ENCODE assay signal across 19 cellular contexts in genomic region chr10:79058899-79059771, GRCh38. TPM values are rescaled to one million over a fixed set of nuclear protein-coding genes. Genes with fewer than 3 reads are reported as not detected.
A peak's percentile ranks its signal among the peaks of the same experiment; 100 is the strongest.
DNase-seq lines count a peak whose midpoint lies in the region; ATAC-seq, FAIRE-seq and TF ChIP-seq lines count a peak whose summit lies in the region.
"Had no signal": no experiment of that assay in that cellular context is flagged by ENCODE, and none has a peak within 500 bp of the region (broad histone marks: within the 10 kb centered on the region; RNA-seq: fewer than 3 reads in every experiment).

No MANE protein-coding gene starts in this region.

- peak; percentile 37; the same call in 1 of the 2 replicates for TF ChIP-seq RAD21 in HepG2 (CRISPR knock-in tag; IDR thresholded peaks at IDR 0.05)

- peak; percentile 87 for ATAC-seq in HepG2
- no peak for ATAC-seq in GM21515 (IDR thresholded peaks at IDR 0.05; ENCODE audit: unreplicated experiment)
- no peak for ATAC-seq in GM18867 (IDR thresholded peaks at IDR 0.05; ENCODE audit: unreplicated experiment)
- ATAC-seq: activated CD4-positive, alpha-beta T cell treated with anti-CD3 and anti-CD28 coated beads for 36 hours had no signal

- BruUV-seq in HepG2 (replicated peaks; lab: Mats Ljungman, UMichigan), result no TSS peak

- H3K4me1 ChIP-seq in HepG2 (ENCODE audit: insufficient read depth, low read length), result peaks cover 99% of the 10 kb centered on the region
- peaks cover 48 to 91% (median 69%) of the 10 kb centered on the region in 4 donors for H3K4me1 ChIP-seq in stomach
- H3K4me1 ChIP-seq in vagina, result no peaks in the 10 kb centered on the region
- H3K4me1 ChIP-seq: adrenal gland, parathyroid adenoma, testis had no signal

- no peak overlapping the region for H3K4me3 Mint-ChIP-seq in chondrocyte (ENCODE audit: unreplicated experiment)
- H3K4me3 Mint-ChIP-seq: activated CD4-positive, alpha-beta T cell treated with anti-CD3 and anti-CD28 coated beads for 36 hours; mesothelial cell of epicardium had no signal

- peaks cover 10% of the 10 kb centered on the region for H3K27me3 Mint-ChIP-seq in chondrocyte (ENCODE audit: low read depth)
- H3K27me3 Mint-ChIP-seq: activated CD4-positive, alpha-beta T cell treated with anti-CD3 and anti-CD28 coated beads for 36 hours had no signal

- H2AFZ ChIP-seq in HepG2 (ENCODE audit: low read length), result no peak overlapping the region
- H2AFZ ChIP-seq: parathyroid adenoma had no signal

- DNase-seq in OCI-M1 (lab: John Stamatoyannopoulos, UW) (peak; percentile 18), chondrocyte (ENCODE audit: low spot score) (peak; percentile 38), HepG2 (ENCODE audit: low spot score) (peak; percentile 96), stomach (peak; percentile 87), vagina (ENCODE audit: extremely low spot score in 2 of 2) (no peak), ACHN (no peak)
- DNase-seq: activated CD4-positive, alpha-beta T cell treated with anti-CD3 and anti-CD28 coated beads for 36 hours; CD4-positive, CD25-positive, alpha-beta regulatory T cell; Kasumi-1; NCI-H1694; NCI-H524; stimulated activated CD4-positive, alpha-beta T cell treated with anti-CD3 and anti-CD28 coated beads, Interleukin-15, amount 100 ng/mL, for 24 hours; T-helper 2 cell; testis had no signal

- TF ChIP-seq CTCF in chondrocyte (IDR thresholded peaks at IDR 0.05) (no peak), HepG2 (CRISPR knock-in tag; IDR thresholded peaks at IDR 0.05) (no peak), stomach (IDR thresholded peaks at IDR 0.05) (no peak), vagina (IDR thresholded peaks at IDR 0.05) (no peak)

- TF ChIP-seq EP300 in HepG2 (IDR thresholded peaks at IDR 0.05; ENCODE audit: low read depth in 2 of 2, low read length in 2 of 2) (peak; percentile 97 to 99), HepG2 (CRISPR knock-in tag; IDR thresholded peaks at IDR 0.05; ENCODE audit: borderline replicate concordance) (peak; percentile 99), stomach (IDR thresholded peaks at IDR 0.05) (no peak)

- H3K27ac ChIP-seq in HepG2 (ENCODE audit: extremely low read length, insufficient read depth, low read length), result peak overlapping the region; percentile 91
- peak overlapping the region; percentile 85 to 92 (median 86) for H3K27ac ChIP-seq in stomach
- H3K27ac ChIP-seq in vagina, result no peak overlapping the region
- H3K27ac ChIP-seq: adrenal gland, parathyroid adenoma, testis had no signal

- in situ Hi-C loops in HepG2 (cut with HindIII; ENCODE audit: extremely low pct_ligation_motif_present, low pct_unique_long_range_greater_than_20kb) (no loop called here), ACHN (cut with HindIII; ENCODE audit: low pct_ligation_motif_present, low pct_unique_long_range_greater_than_20kb, low sequenced_read_pairs) (no loop called here)

- peak overlapping the region; percentile 69 for H3K4me2 ChIP-seq in HepG2 (ENCODE audit: low read depth, low read length)

- no peak overlapping the region for H3K27ac Mint-ChIP-seq in chondrocyte (ENCODE audit: unreplicated experiment)
- H3K27ac Mint-ChIP-seq: activated CD4-positive, alpha-beta T cell treated with anti-CD3 and anti-CD28 coated beads for 36 hours; mesothelial cell of epicardium had no signal

- H3K4me3 ChIP-seq in HepG2 (replicated peaks in 1 of 3; ENCODE audit: insufficient read depth in 1 of 3, low read depth in 2 of 3, low read length in 3 of 3) (peak overlapping the region; percentile 8 to 58 (median 27)), stomach (no peak overlapping the region), vagina (no peak overlapping the region)
- H3K4me3 ChIP-seq: adrenal gland, testis had no signal

- H3K9me3 Mint-ChIP-seq in chondrocyte (ENCODE audit: low read depth), result no peaks in the 10 kb centered on the region
- H3K9me3 Mint-ChIP-seq: CD4-positive, CD25-positive, alpha-beta regulatory T cell; mesothelial cell of epicardium had no signal

- no peaks in the 10 kb centered on the region for H4K20me1 ChIP-seq in HepG2 (ENCODE audit: insufficient read depth, low read length)

- no peaks in the 10 kb centered on the region for H3K79me2 ChIP-seq in HepG2 (ENCODE audit: insufficient read depth, low read length)
- H3K79me2 ChIP-seq: parathyroid adenoma had no signal

- peak overlapping the region; percentile 64 for H3K9ac ChIP-seq in HepG2 (ENCODE audit: insufficient read depth, low read depth, low read length)
- H3K9ac ChIP-seq: parathyroid adenoma had no signal

- no peak for TF ChIP-seq POLR2A in HepG2 (IDR thresholded peaks at IDR 0.05; ENCODE audit: insufficient read depth in 1 of 2, low read depth in 2 of 2, low read length in 2 of 2)
- no peak for TF ChIP-seq POLR2A in stomach (IDR thresholded peaks at IDR 0.05)
- TF ChIP-seq POLR2A in vagina (IDR thresholded peaks at IDR 0.05), result no peak

- intact Hi-C loops in HepG2 (cut with micrococcal nuclease; ENCODE audit: unreplicated experiment) (loop anchor here (1.0 to 10.0 kb wide), 3 partner anchors 8 to 284 kb away; no protein-coding TSS in a partner anchor), stomach (cut with DNase I; ENCODE audit: low total_unique reads) (no loop called here), vagina (cut with DNase I) (no loop called here)

- POLR2A ChIA-PET in HepG2 (lab: Yijun Ruan, JAX), result interaction anchor here (0.7 to 5.0 kb wide), 22 partner anchors 9 to 601 kb away, joined by 3 to 66 read pairs (median 5); partner anchors contain the start of gene ZMIZ1

- 0% methylated on average over 10 of the region's 10 CpGs for WGBS in HepG2 (ENCODE audit: low lambda C conversion rate)
- 33 to 69% (median 49%) methylated on average over 10 of the region's 10 CpGs for whole genome bisulfite sequencing in stomach, 5 donors

- no peaks in the 10 kb centered on the region for H3K4me1 Mint-ChIP-seq in chondrocyte (ENCODE audit: low read depth)
- H3K4me1 Mint-ChIP-seq: mesothelial cell of epicardium had no signal

- H3K36me3 ChIP-seq in HepG2 (replicated peaks in 1 of 2; ENCODE audit: control insufficient read depth in 1 of 2, insufficient read depth in 2 of 2, low read length in 2 of 2) (no peaks in the 10 kb centered on the region), stomach (no peaks in the 10 kb centered on the region), vagina (no peaks in the 10 kb centered on the region)
- H3K36me3 ChIP-seq: adrenal gland had no signal

- H3K27me3 ChIP-seq in HepG2 (ENCODE audit: control insufficient read depth in 1 of 2, insufficient read depth in 2 of 2, low read length in 2 of 2) (no peaks in the 10 kb centered on the region; a peak in 1 of 5 replicates), stomach (no peaks in the 10 kb centered on the region), vagina (no peaks in the 10 kb centered on the region)
- H3K27me3 ChIP-seq: adrenal gland, testis had no signal

- CTCF ChIA-PET in HepG2 (lab: Yijun Ruan, JAX; ENCODE audit: low intra/inter-chr PET ratio, low total read pairs), result interaction anchor here (1.8 kb wide), 1 partner anchor 136 kb away, joined by 4 read pairs; no protein-coding TSS in a partner anchor

- H3K9me3 ChIP-seq in HepG2 (ENCODE audit: low read length) (no peaks in the 10 kb centered on the region), stomach (no peaks in the 10 kb centered on the region), vagina (no peaks in the 10 kb centered on the region)
- H3K9me3 ChIP-seq: adrenal gland, testis had no signal

- no peaks in the 10 kb centered on the region for H3K36me3 Mint-ChIP-seq in chondrocyte (ENCODE audit: low read depth)
- H3K36me3 Mint-ChIP-seq: CD4-positive, CD25-positive, alpha-beta regulatory T cell; mesothelial cell of epicardium had no signal

- peak; percentile 97 for FAIRE-seq in HepG2 (lab: Jason Lieb, UNC)

TF ChIP-seq in HepG2, 621 proteins besides CTCF, POLR2A, EP300 and RAD21 (continues in another document):
- TF ChIP-seq ZNF350 (CRISPR knock-in tag; IDR thresholded peaks at IDR 0.05; ENCODE audit: borderline replicate concordance, low read depth) (peak; percentile 57; the same call in 1 of the 2 replicates), DR1 (CRISPR knock-in tag; IDR thresholded peaks at IDR 0.05) (0 out of 2 replicates have a peak, but pooled peaks have one; percentile 41), ZNF670 (CRISPR knock-in tag; IDR thresholded peaks at IDR 0.05; ENCODE audit: borderline replicate concordance) (no peak), HNRNPUL1 (IDR thresholded peaks at IDR 0.05; ENCODE audit: low read depth, low read length) (no peak), PITX1 (CRISPR knock-in tag; IDR thresholded peaks at IDR 0.05) (peak; percentile 95), ZNF678 (CRISPR knock-in tag; IDR thresholded peaks at IDR 0.05) (no peak), KDM4B (CRISPR knock-in tag; IDR thresholded peaks at IDR 0.05) (no peak), ZNF282 (IDR thresholded peaks at IDR 0.05; ENCODE audit: partially characterized antibody) (no peak), ZC3H13 (CRISPR knock-in tag; IDR thresholded peaks at IDR 0.05) (no peak), SOX5 (CRISPR knock-in tag; IDR thresholded peaks at IDR 0.05; ENCODE audit: borderline replicate concordance) (peak; percentile 88)

RNA-seq across cellular contexts. Expression of gene ZMIZ1, which starts 9.6 kb away (rescaled TPM):
- 46.2 to 74.6 TPM (median 48.7 TPM) in 3 replicates for total RNA-seq in chondrocyte
- total RNA-seq in HepG2 (2016; rRNA removed; fragmentation: Illumina TruSeq; extraction: Trizol), result 5.3 and 11.0 TPM in 2 replicates
- total RNA-seq in HepG2 (2016; cell fraction: cytosol; rRNA removed; fragmentation: Illumina TruSeq; extraction: Trizol; ENCODE audit: low read depth), result 2.3 and 2.6 TPM in 2 replicates
- total RNA-seq in HepG2 (2016; cell fraction: insoluble cytoplasmic fraction; rRNA removed; fragmentation: Illumina TruSeq; extraction: Trizol), result 5.2 and 10.5 TPM in 2 replicates
- 7.0 and 7.7 TPM in 2 replicates for total RNA-seq in HepG2 (2016; cell fraction: membrane; rRNA removed; fragmentation: Illumina TruSeq; extraction: Trizol)
- total RNA-seq in HepG2 (2016; cell fraction: nucleus; rRNA removed; fragmentation: Illumina TruSeq; extraction: Trizol), result 9.9 and 13.1 TPM in 2 replicates
- 8.8 and 10.2 TPM in 2 replicates for polyA plus RNA-seq in HepG2 (2011; rRNA removed)
- 7.4 TPM in 2 replicates for polyA plus RNA-seq in HepG2 (2011; cell fraction: cytosol; rRNA removed)
- 42.1 and 46.0 TPM in 2 replicates for polyA plus RNA-seq in HepG2 (2011; cell fraction: nucleus; rRNA removed)
- polyA plus RNA-seq in HepG2 (2012), result 22.4 and 32.5 TPM in 2 replicates
- 0.69 and 1.1 TPM in 2 replicates for polyA plus RNA-seq in HepG2 (2016; cell fraction: cytosol; fragmentation: Illumina TruSeq; extraction: Trizol; ENCODE audit: low read depth)
- polyA plus RNA-seq in HepG2 (2016; cell fraction: insoluble cytoplasmic fraction; fragmentation: Illumina TruSeq; extraction: Trizol; ENCODE audit: low read depth), result 16.0 and 20.6 TPM in 2 replicates
- 2.4 and 3.8 TPM in 2 replicates for polyA plus RNA-seq in HepG2 (2016; cell fraction: membrane; fragmentation: Illumina TruSeq; extraction: Trizol; ENCODE audit: low read depth)
- 25.8 and 26.9 TPM in 2 replicates for polyA plus RNA-seq in HepG2 (2016; cell fraction: nucleus; fragmentation: Illumina TruSeq; extraction: Trizol; ENCODE audit: insufficient read depth, low read depth)
- 7.8 and 28.6 TPM in 2 replicates for polyA minus RNA-seq in HepG2 (2011; rRNA and poly(A)+ RNA removed; ENCODE audit: low replicate concordance)
- 19.5 and 20.1 TPM in 2 replicates for polyA minus RNA-seq in HepG2 (2011; cell fraction: cytosol; rRNA and poly(A)+ RNA removed)
- 27.4 and 29.2 TPM in 2 replicates for polyA minus RNA-seq in HepG2 (2011; cell fraction: nucleus; rRNA and poly(A)+ RNA removed)
- total RNA-seq in stomach, result 100 to 1,000 TPM in 1 of 5 donors, 10 to 100 TPM in 4; 25.9 to 103 (median 67.7) TPM
- polyA plus RNA-seq in stomach, result 10 to 100 TPM; 17.7 to 20.2 (median 18.2) TPM
- 61.4 TPM for total RNA-seq in vagina

Comparison
In these comparisons a context has a peak if more than half of its experiments do, and no peak if none do; other contexts are left out.
1. DNase-seq: peak in OCI-M1 (single experiment), chondrocyte (single experiment), HepG2 (single experiment) and stomach (single experiment); none in vagina (0 of 2) and ACHN (single experiment).
2. H3K4me3 ChIP-seq: peak in HepG2 (3 of 3); none in stomach (0 of 4) and vagina (0 of 2).